ENCODE assay signal across 26 cellular contexts in the genomic region with DNA sequence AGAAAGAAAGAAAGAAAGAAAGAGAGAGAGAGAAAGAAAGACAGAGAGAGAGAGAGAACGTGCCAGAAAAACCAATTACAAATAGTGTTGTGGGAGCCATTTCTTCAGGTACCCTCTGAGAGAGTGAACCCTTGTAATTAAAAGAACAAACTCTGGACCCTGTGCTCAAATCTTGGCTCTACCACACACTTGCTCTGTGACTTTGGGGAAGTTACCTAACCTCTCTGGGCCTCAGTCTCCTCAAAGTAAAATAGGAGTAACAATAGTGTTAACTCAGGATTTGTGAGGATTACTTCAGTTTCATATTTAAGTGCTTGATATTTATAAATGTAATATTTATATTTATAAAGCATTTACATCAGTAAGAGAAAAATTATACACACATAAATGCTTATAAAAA.
"Had no signal": no experiment of that assay in that cellular context is flagged by ENCODE, and none has a peak within 500 bp of the region (broad histone marks: within the 10 kb centered on the region; RNA-seq: fewer than 3 reads in every experiment).

No MANE protein-coding gene starts in this region.

- H3K27me3 ChIP-seq: testis, thyroid gland, tibial nerve, upper lobe of right lung, uterus, vagina had no signal

- H3K36me3 ChIP-seq: stomach, suprapubic skin, thoracic aorta, thyroid gland, tibial artery, tibial nerve, transverse colon, upper lobe of right lung, uterus, vagina had no signal

- H3K4me1 ChIP-seq: stomach, testis, thyroid gland, tibial artery, tibial nerve, transverse colon, upper lobe of right lung, uterus, vagina had no signal

- DNase-seq: stimulated activated CD4-positive, alpha-beta T cell treated with anti-CD3 and anti-CD28 coated beads, Interleukin-2, amount 100 ng/mL, for 48 hours; stimulated activated CD4-positive, alpha-beta T cell treated with anti-CD3 and anti-CD28 coated beads, Interleukin-4, amount 100 ng/mL, for 1 hour; stimulated activated CD4-positive, alpha-beta T cell treated with anti-CD3 and anti-CD28 coated beads, Interleukin-4, amount 100 ng/mL, for 24 hours; stimulated activated CD4-positive, alpha-beta T cell treated with anti-CD3 and anti-CD28 coated beads, Interleukin-4, amount 100 ng/mL, for 4 hours; stimulated activated CD8-positive, alpha-beta memory T cell treated with anti-CD3 and anti-CD28 coated beads, Interleukin-4, amount 100 ng/mL, for 48 hours; stimulated activated naive B cell treated with anti-CD40 and anti-IgM and Interleukin-4, amounts not matched to agents 10 μg/mL and 1 μg/mL and 100 μg/mL, for 72 hours; stimulated activated naive CD4-positive, alpha-beta T cell; stimulated activated naive CD4-positive, alpha-beta T cell treated with Interleukin-2 at 50 U/mL for 16 hours; stimulated activated naive CD8-positive, alpha-beta T cell treated with anti-CD3 and anti-CD28 coated beads, Interleukin-15, amount 100 ng/mL, for 72 hours; stimulated activated naive CD8-positive, alpha-beta T cell treated with anti-CD3 and anti-CD28 coated beads, Interleukin-15, Interleukin-2, amounts not matched to agents 100 U/mL and 50 U/mL, for 24 hours; stomach; substantia nigra; testis; thyroid gland; tibial artery; transverse colon; trophoblast cell; upper lobe of right lung; uterus had no signal

- H3K9me3 ChIP-seq: stomach, suprapubic skin, testis, thoracic aorta, thyroid gland, tibial artery, tibial nerve, transverse colon, upper lobe of right lung, uterus, vagina had no signal

- H3K27ac ChIP-seq: stomach, suprapubic skin, testis, thoracic aorta, thyroid gland, tibial artery, tibial nerve, transverse colon, upper lobe of right lung, uterus, vagina had no signal

- H3K4me3 ChIP-seq: stomach, suprapubic skin, testis, thoracic aorta, thyroid gland, tibial artery, tibial nerve, transverse colon, upper lobe of right lung, uterus, vagina had no signal

- FAIRE-seq: urothelium cell line had no signal

- ATAC-seq: stimulated activated effector memory CD8-positive, alpha-beta T cell treated with anti-CD3 and anti-CD28 coated beads, Interleukin-12 subunit alpha, Interleukin-12 subunit beta, amount 100 ng/mL, for 72 hours; stimulated activated memory B cell treated with anti-CD40 and anti-IgM and Interleukin-4, amounts not matched to agents 10 μg/mL and 1 μg/mL and 100 μg/mL, for 72 hours; stimulated activated naive B cell treated with anti-CD40 and anti-IgM and Interleukin-4, amounts not matched to agents 10 μg/mL and 1 μg/mL and 100 μg/mL, for 72 hours; stimulated activated naive CD8-positive, alpha-beta T cell treated with anti-CD3 and anti-CD28 coated beads, Interleukin-15, amount 100 ng/mL, for 72 hours; stimulated activated naive CD8-positive, alpha-beta T cell treated with anti-CD3 and anti-CD28 coated beads, Interleukin-15, Interleukin-2, amounts not matched to agents 100 U/mL and 50 U/mL, for 24 hours; upper lobe of right lung had no signal
